ENCODE assay signal across 8 cellular contexts in the genomic region with DNA sequence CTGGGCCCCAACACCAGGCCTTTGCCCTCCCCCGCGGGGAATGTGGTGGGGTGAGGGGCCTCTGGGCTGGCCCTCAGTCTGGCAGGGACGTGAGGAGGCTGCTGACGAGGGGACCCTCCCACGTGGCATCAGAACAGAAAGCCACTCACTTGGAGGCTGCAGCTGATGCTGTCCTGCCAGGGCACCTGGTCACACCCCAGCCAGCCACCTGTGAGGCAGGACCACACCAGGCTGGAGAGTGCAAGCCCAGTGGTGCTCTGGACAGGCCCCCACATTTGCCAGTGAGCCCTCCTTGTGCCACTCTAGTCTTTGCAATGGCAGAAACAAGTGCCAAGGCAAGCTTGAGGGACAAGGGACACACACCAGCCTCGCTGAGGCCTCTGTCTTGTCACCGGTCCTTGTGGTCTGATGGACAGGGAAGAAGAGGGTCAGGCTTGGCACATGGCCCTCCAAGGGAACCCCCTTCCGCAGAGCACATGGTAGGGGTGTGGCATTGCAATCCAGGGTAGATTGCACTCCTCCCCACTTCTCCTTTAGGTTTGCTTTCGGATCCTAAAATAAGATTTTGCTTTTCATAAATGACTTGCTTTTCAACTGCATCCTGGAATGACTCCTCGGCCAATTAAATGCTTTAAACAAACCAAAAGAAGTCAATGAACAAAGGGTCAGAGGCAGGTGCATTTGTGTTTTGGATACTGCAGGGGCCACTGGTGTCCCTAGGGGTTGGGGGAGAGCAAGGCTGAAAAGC. TPM values are rescaled to one million over a fixed set of nuclear protein-coding genes. Genes with fewer than 3 reads are reported as not detected.
DNase-seq lines count a peak whose midpoint lies in the region; ATAC-seq and TF ChIP-seq lines count a peak whose summit lies in the region.

No MANE protein-coding gene starts in this region.

- H3K4me1 ChIP-seq in suprapubic skin = peaks cover 18% of the 10 kb centered on the region

- H3K27ac ChIP-seq in HL-60 (replicated peaks) (peak overlapping the region; percentile 74), suprapubic skin (no peak overlapping the region)

- H3K9me3 ChIP-seq in suprapubic skin = no peaks in the 10 kb centered on the region

- H3K36me3 ChIP-seq in suprapubic skin = no peaks in the 10 kb centered on the region

- WGBS in suprapubic skin = 81% methylated on average over 10 of the region's 10 CpGs

- no peak for TF ChIP-seq EP300 in suprapubic skin (IDR thresholded peaks at IDR 0.05)

- no peak for TF ChIP-seq CTCF in HL-60 (IDR thresholded peaks at IDR 0.05; ENCODE audit: insufficient read depth, low read length)
- no peak for TF ChIP-seq CTCF in suprapubic skin (IDR thresholded peaks at IDR 0.05)

- no peaks in the 10 kb centered on the region for H3K27me3 ChIP-seq in HL-60 (ENCODE audit: insufficient read depth, poor library complexity, severe bottlenecking)
- no peaks in the 10 kb centered on the region for H3K27me3 ChIP-seq in suprapubic skin

- intact Hi-C loops in left colon (cut with DNase I, micrococcal nuclease) = no loop called here

- H3K4me3 ChIP-seq in HL-60 (replicated peaks; ENCODE audit: insufficient read depth, low read length) = no peak overlapping the region
- H3K4me3 ChIP-seq in suprapubic skin = no peak overlapping the region

- TF ChIP-seq POLR2A in suprapubic skin (IDR thresholded peaks at IDR 0.05) = no peak

- peak; percentile 41 for ATAC-seq in GM18508 (IDR thresholded peaks at IDR 0.05; ENCODE audit: insufficient read depth, unreplicated experiment)
- peak; percentile 40 for ATAC-seq in GM21526 (IDR thresholded peaks at IDR 0.05; ENCODE audit: low FRiP score, unreplicated experiment)
- peak; percentile 26 for ATAC-seq in left colon

- DNase-seq in HL-60 (ENCODE audit: low read depth in 1 of 2, low spot score in 1 of 2) = peak; percentile 71 to 79
- DNase-seq in left colon = no peak
- DNase-seq in NCI-H524 (lab: John Stamatoyannopoulos, UW) = no peak
- no peak for DNase-seq in suprapubic skin (ENCODE audit: low spot score in 2 of 2)
- DNase-seq in ecto neural progenitor cell (ENCODE audit: low spot score) = no peak
- DNase-seq in GM03348 (ENCODE audit: low spot score) = no peak

RNA-seq across cellular contexts. Expression of gene CCDC88C, which starts 53.7 kb away (rescaled TPM):
- total RNA-seq in left colon (10 to 100 TPM; 52.4 to 65.8 TPM), suprapubic skin (10 to 100 TPM; 16.6 to 25.0 (median 22.8) TPM)

Comparison
In these comparisons a context has a peak if more than half of its experiments do, and no peak if none do; other contexts are left out.
1. DNase-seq: peak in HL-60 (2 of 2); none in left colon (0 of 2), NCI-H524 (0 of 2), suprapubic skin (0 of 2), ecto neural progenitor cell (single experiment) and GM03348 (single experiment).
2. Peak in every context shown above with its lines, with median percentiles within 50 percentile points of each other: ATAC-seq.